ENCODE assay signal across 10 cellular contexts in genomic region chr2:25587361-25587760, GRCh38.
DNase-seq lines count a peak whose midpoint lies in the region; ATAC-seq and TF ChIP-seq lines count a peak whose summit lies in the region.
"Had no signal": no experiment of that assay in that cellular context is flagged by ENCODE, and none has a peak within 500 bp of the region (broad histone marks: within the 10 kb centered on the region; RNA-seq: fewer than 3 reads in every experiment).

No MANE protein-coding gene starts in this region.

- H3K27ac Mint-ChIP-seq in activated CD4-positive, alpha-beta T cell treated with anti-CD3 and anti-CD28 coated beads for 36 hours = peak overlapping the region; percentile 55
- H3K27ac Mint-ChIP-seq in dendritic cell treated with granulocyte-macrophage colony-stimulating factor and Interleukin-4, amounts not matched to agents 40 ng/mL and 50 ng/mL, for 4 days = peak overlapping the region; percentile 57

- no peaks in the 10 kb centered on the region for H3K27me3 Mint-ChIP-seq in activated CD4-positive, alpha-beta T cell treated with anti-CD3 and anti-CD28 coated beads for 36 hours
- no peaks in the 10 kb centered on the region for H3K27me3 Mint-ChIP-seq in dendritic cell treated with granulocyte-macrophage colony-stimulating factor and Interleukin-4, amounts not matched to agents 40 ng/mL and 50 ng/mL, for 4 days

- H3K9me3 ChIP-seq in skeletal muscle satellite cell (replicated peaks; ENCODE audit: low read length) (no peaks in the 10 kb centered on the region), psoas muscle (no peaks in the 10 kb centered on the region)

- H3K9me3 Mint-ChIP-seq in activated CD4-positive, alpha-beta T cell treated with anti-CD3 and anti-CD28 coated beads for 36 hours (ENCODE audit: low read depth) = no peaks in the 10 kb centered on the region
- H3K9me3 Mint-ChIP-seq in dendritic cell treated with granulocyte-macrophage colony-stimulating factor and Interleukin-4, amounts not matched to agents 40 ng/mL and 50 ng/mL, for 4 days = no peaks in the 10 kb centered on the region

- intact Hi-C loops in activated CD4-positive, alpha-beta T cell treated with anti-CD3 and anti-CD28 coated beads for 36 hours (cut with DNase I, micrococcal nuclease) = loop anchor here in 1 of 2 experiments (2.0 kb wide), 2 partner anchors 135 to 237 kb away; no protein-coding TSS in a partner anchor
- intact Hi-C loops in dendritic cell treated with granulocyte-macrophage colony-stimulating factor and Interleukin-4, amounts not matched to agents 40 ng/mL and 50 ng/mL, for 4 days (cut with micrococcal nuclease) = no loop called here
- intact Hi-C loops in psoas muscle (cut with DNase I) = no loop called here

- TF ChIP-seq CTCF in psoas muscle (IDR thresholded peaks at IDR 0.05) = no peak

- H3K4me1 Mint-ChIP-seq in activated CD4-positive, alpha-beta T cell treated with anti-CD3 and anti-CD28 coated beads for 36 hours = peaks cover 24% of the 10 kb centered on the region
- peaks cover 50% of the 10 kb centered on the region for H3K4me1 Mint-ChIP-seq in dendritic cell treated with granulocyte-macrophage colony-stimulating factor and Interleukin-4, amounts not matched to agents 40 ng/mL and 50 ng/mL, for 4 days (ENCODE audit: low read depth)

- CTCF ChIA-PET in activated CD4-positive, alpha-beta T cell treated with anti-CD3 and anti-CD28 coated beads for 36 hours (lab: Charles Lee) = interaction anchor here (1.1 kb wide), 1 partner anchor 11 kb away, joined by 4 read pairs; no protein-coding TSS in a partner anchor

- H3K4me3 Mint-ChIP-seq in activated CD4-positive, alpha-beta T cell treated with anti-CD3 and anti-CD28 coated beads for 36 hours = no peak overlapping the region
- no peak overlapping the region for H3K4me3 Mint-ChIP-seq in dendritic cell treated with granulocyte-macrophage colony-stimulating factor and Interleukin-4, amounts not matched to agents 40 ng/mL and 50 ng/mL, for 4 days

- H3K36me3 Mint-ChIP-seq in activated CD4-positive, alpha-beta T cell treated with anti-CD3 and anti-CD28 coated beads for 36 hours (ENCODE audit: low read depth) = no peaks in the 10 kb centered on the region
- no peaks in the 10 kb centered on the region for H3K36me3 Mint-ChIP-seq in dendritic cell treated with granulocyte-macrophage colony-stimulating factor and Interleukin-4, amounts not matched to agents 40 ng/mL and 50 ng/mL, for 4 days (ENCODE audit: low read depth)

- 85 to 88% (median 85%) methylated on average over 4 of the region's 4 CpGs for WGBS in psoas muscle, 3 donors

- H3K9ac ChIP-seq in skeletal muscle satellite cell (ENCODE audit: low read depth, low read length) = no peak overlapping the region

- POLR2A ChIA-PET in activated CD4-positive, alpha-beta T cell treated with anti-CD3 and anti-CD28 coated beads for 36 hours (lab: Charles Lee) = interaction anchor here (0.5 kb wide), 1 partner anchor 274 kb away, joined by 5 read pairs; no protein-coding TSS in a partner anchor

- peak; percentile 52 for ATAC-seq in activated CD4-positive, alpha-beta T cell treated with anti-CD3 and anti-CD28 coated beads for 36 hours
- no peak for ATAC-seq in psoas muscle

- H3K4me3 ChIP-seq in skeletal muscle satellite cell (ENCODE audit: low read length) (no peak overlapping the region), psoas muscle (no peak overlapping the region)

- no peak overlapping the region for H3K27ac ChIP-seq in psoas muscle
- H3K27ac ChIP-seq: VCaP had no signal

- peak overlapping the region; percentile 52 for H3K4me2 ChIP-seq in skeletal muscle satellite cell (ENCODE audit: low read length)

- H3K27me3 ChIP-seq in skeletal muscle satellite cell (ENCODE audit: control insufficient read depth, insufficient read depth, low read length) (no peaks in the 10 kb centered on the region), psoas muscle (ENCODE audit: insufficient read depth in 3 of 3, low read length in 2 of 3) (no peaks in the 10 kb centered on the region)

- DNase-seq in activated CD4-positive, alpha-beta T cell treated with anti-CD3 and anti-CD28 coated beads for 36 hours = peak; percentile 66
- no peak for DNase-seq in activated CD4-positive, alpha-beta T cell treated with anti-CD3 and anti-CD28 coated beads for 1 hour
- DNase-seq in HK-2 (ENCODE audit: unreplicated experiment) (peak; percentile 48), NCI-H526 (lab: John Stamatoyannopoulos, UW) (no peak), psoas muscle (no peak), NCI-H82 treated with DMSO at 0.1 percent for 48 hours (lab: John Stamatoyannopoulos, UW; ENCODE audit: unreplicated experiment) (no peak)
- DNase-seq: kidney had no signal

- peaks cover 17% of the 10 kb centered on the region for H3K4me1 ChIP-seq in skeletal muscle satellite cell (ENCODE audit: control insufficient read depth, insufficient read depth, low read length)
- H3K4me1 ChIP-seq in psoas muscle = no peaks in the 10 kb centered on the region

- H3K36me3 ChIP-seq in skeletal muscle satellite cell (ENCODE audit: insufficient read depth, low read length) (no peaks in the 10 kb centered on the region), psoas muscle (ENCODE audit: insufficient read depth in 1 of 2, low read depth in 1 of 2) (no peaks in the 10 kb centered on the region)

Comparison
In these comparisons a context has a peak if more than half of its experiments do, and no peak if none do; other contexts are left out.
1. DNase-seq: peak in activated CD4-positive, alpha-beta T cell treated with anti-CD3 and anti-CD28 coated beads for 36 hours (single experiment) and HK-2 (single experiment); none in activated CD4-positive, alpha-beta T cell treated with anti-CD3 and anti-CD28 coated beads for 1 hour (single experiment), NCI-H526 (0 of 2), psoas muscle (0 of 2) and NCI-H82 treated with DMSO at 0.1 percent for 48 hours (single experiment).